13 cellular contexts compared by ENCODE assay signal in genomic region chr16:67406111-67406593, GRCh38. TPM values are rescaled to one million over a fixed set of nuclear protein-coding genes. Genes with fewer than 3 reads are reported as not detected.
DNase-seq lines count a peak whose midpoint lies in the region; ATAC-seq, FAIRE-seq and TF ChIP-seq lines count a peak whose summit lies in the region.
"Had no signal": no experiment of that assay in that cellular context is flagged by ENCODE, and none has a peak within 500 bp of the region (broad histone marks: within the 10 kb centered on the region; RNA-seq: fewer than 3 reads in every experiment).

No MANE protein-coding gene starts in this region.

- H3K27ac ChIP-seq in HUES64 (ENCODE audit: low read depth, low read length) (no peak overlapping the region), colonic mucosa (no peak overlapping the region), kidney (ENCODE audit: low read depth in 2 of 2, low read length in 2 of 2) (no peak overlapping the region), stomach smooth muscle (ENCODE audit: low read length) (peak overlapping the region; percentile 2)

- H3K27me3 ChIP-seq in HUES64 (ENCODE audit: insufficient read depth, low read length) (no peaks in the 10 kb centered on the region), colonic mucosa (no peaks in the 10 kb centered on the region), stomach smooth muscle (ENCODE audit: control insufficient read depth in 1 of 2, insufficient read depth in 2 of 2, low read length in 2 of 2) (no peaks in the 10 kb centered on the region)

- peaks cover 11% of the 10 kb centered on the region; the same call in 1 of the 2 replicates for H3K4me1 ChIP-seq in HUES64 (ENCODE audit: insufficient read depth, low read length)
- peaks cover 5% of the 10 kb centered on the region for H3K4me1 ChIP-seq in colonic mucosa
- H3K4me1 ChIP-seq in kidney (ENCODE audit: control insufficient read depth in 1 of 2, insufficient read depth in 1 of 2, low read depth in 1 of 2, low read length in 2 of 2): peaks cover 3 to 10% of the 10 kb centered on the region in 2 donors
- peaks cover 22% of the 10 kb centered on the region for H3K4me1 ChIP-seq in stomach smooth muscle (ENCODE audit: control insufficient read depth, insufficient read depth, low read length)

- DNase-seq in colonic mucosa: no peak
- DNase-seq in kidney: peak; percentile 52
- DNase-seq in nephron progenitor cell: no peak
- no peak for DNase-seq in G401 (ENCODE audit: low spot score)
- DNase-seq: CD8-positive, alpha-beta memory T cell; foreskin melanocyte; KG1 had no signal

- TF ChIP-seq CTCF in colonic mucosa (IDR thresholded peaks at IDR 0.05) (no peak), kidney (IDR thresholded peaks at IDR 0.05; ENCODE audit: borderline replicate concordance, extremely low read depth, insufficient read depth) (no peak), nephron progenitor cell (IDR thresholded peaks at IDR 0.05) (no peak)

- no peaks in the 10 kb centered on the region for H3K9me3 Mint-ChIP-seq in nephron progenitor cell
- H3K9me3 Mint-ChIP-seq: CD8-positive, alpha-beta memory T cell had no signal

- peaks cover 12% of the 10 kb centered on the region for H3K27me3 Mint-ChIP-seq in nephron progenitor cell (ENCODE audit: low read depth, poor library complexity)

- H3K9me3 ChIP-seq in HUES64 (ENCODE audit: insufficient read depth, low read depth, low read length): no peaks in the 10 kb centered on the region
- no peaks in the 10 kb centered on the region for H3K9me3 ChIP-seq in colonic mucosa
- H3K9me3 ChIP-seq in kidney (ENCODE audit: control insufficient read depth in 1 of 2, low read length in 2 of 2): no peaks in the 10 kb centered on the region
- no peaks in the 10 kb centered on the region for H3K9me3 ChIP-seq in stomach smooth muscle (ENCODE audit: control insufficient read depth in 2 of 2, low read length in 2 of 2)

- no peaks in the 10 kb centered on the region for H3K36me3 Mint-ChIP-seq in nephron progenitor cell (ENCODE audit: low read depth)
- H3K36me3 Mint-ChIP-seq: CD8-positive, alpha-beta memory T cell had no signal

- intact Hi-C loops in colonic mucosa (cut with DNase I): no loop called here
- intact Hi-C loops in kidney (cut with DNase I): no loop called here

- WGBS in HUES64: 84% methylated on average over 15 of the region's 15 CpGs

- no peak for FAIRE-seq in kidney (lab: Jason Lieb, UNC)
- FAIRE-seq: bronchial epithelial cell, TTC549 had no signal

- H3K4me3 Mint-ChIP-seq in nephron progenitor cell: no peak overlapping the region
- H3K4me3 Mint-ChIP-seq: CD8-positive, alpha-beta memory T cell had no signal

- no peak for ATAC-seq in GM18861 (IDR thresholded peaks at IDR 0.05; ENCODE audit: unreplicated experiment)
- no peak for ATAC-seq in HG02763 (IDR thresholded peaks at IDR 0.05; ENCODE audit: unreplicated experiment)

- in situ Hi-C loops in G401 (cut with HindIII; ENCODE audit: low sequenced_read_pairs): no loop called here

- H3K4me1 Mint-ChIP-seq in nephron progenitor cell: peaks cover 22% of the 10 kb centered on the region
- H3K4me1 Mint-ChIP-seq: CD8-positive, alpha-beta memory T cell had no signal

- no peak overlapping the region for H3K4me3 ChIP-seq in HUES64 (ENCODE audit: low read length)
- H3K4me3 ChIP-seq in colonic mucosa: no peak overlapping the region
- H3K4me3 ChIP-seq in kidney (ENCODE audit: low read length in 2 of 2): no peak overlapping the region
- H3K4me3 ChIP-seq in stomach smooth muscle (ENCODE audit: low read length in 2 of 2): no peak overlapping the region

- H3K27ac Mint-ChIP-seq in nephron progenitor cell: no peak overlapping the region

- no peaks in the 10 kb centered on the region for H3K36me3 ChIP-seq in HUES64 (ENCODE audit: insufficient read depth, low read length)
- H3K36me3 ChIP-seq in colonic mucosa: no peaks in the 10 kb centered on the region
- no peaks in the 10 kb centered on the region for H3K36me3 ChIP-seq in kidney (ENCODE audit: control insufficient read depth in 1 of 2, insufficient read depth in 2 of 2, low read length in 2 of 2)
- peaks cover 0 to 3% of the 10 kb centered on the region in 2 donors for H3K36me3 ChIP-seq in stomach smooth muscle (ENCODE audit: control insufficient read depth in 2 of 2, insufficient read depth in 2 of 2, low read length in 2 of 2)

- peak overlapping the region; percentile 1; the same call in 1 of the 2 replicates for H3K9ac ChIP-seq in HUES64 (ENCODE audit: low read depth, low read length)
- H3K9ac ChIP-seq in colonic mucosa (ENCODE audit: low read depth in 2 of 2, low read length in 2 of 2): peak overlapping the region; percentile 4 to 52
- H3K9ac ChIP-seq in kidney (ENCODE audit: low read length in 2 of 2): peak overlapping the region in 1 of 2 donors; percentile 12
- peak overlapping the region in 1 of 2 donors; percentile 36 for H3K9ac ChIP-seq in stomach smooth muscle (ENCODE audit: low read length in 2 of 2)

RNA-seq across cellular contexts. Expression of gene ZDHHC1, which starts 10.1 kb away (rescaled TPM):
- polyA plus RNA-seq in HUES64 (2013, experiment 1 of 2): 1.4 TPM
- polyA plus RNA-seq in HUES64 (2013, experiment 2 of 2): 3.0 TPM
- total RNA-seq in colonic mucosa: 1 to 10 TPM; 7.9 to 8.7 TPM
- total RNA-seq in kidney: 23.6 TPM
- 14.6 TPM for polyA plus RNA-seq in kidney (ENCODE audit: insufficient read depth, low read depth, low replicate concordance)
- total RNA-seq in G401 (2014; rRNA removed; shearing (Covaris generic)): 5.8 and 7.0 TPM in 2 replicates

RNA-seq across cellular contexts. Expression of gene TPPP3, which starts 12.9 kb away (rescaled TPM):
- 0.80 TPM for polyA plus RNA-seq in HUES64 (2013, experiment 1 of 2)
- 1.3 TPM for polyA plus RNA-seq in HUES64 (2013, experiment 2 of 2)
- 10 to 100 TPM in 1 of 2 donors, 1 to 10 TPM in 1; 3.7 to 12.3 TPM for total RNA-seq in colonic mucosa
- total RNA-seq in kidney: 8.2 TPM
- 108 TPM for polyA plus RNA-seq in kidney (ENCODE audit: insufficient read depth, low read depth, low replicate concordance)
- total RNA-seq in G401 (2014; rRNA removed; shearing (Covaris generic)): 1.6 and 1.8 TPM in 2 replicates
- total RNA-seq: bronchial epithelial cell; CD8-positive, alpha-beta memory T cell had no signal
- polyA plus RNA-seq: CD8-positive, alpha-beta memory T cell had no signal

RNA-seq across cellular contexts. Expression of gene HSD11B2, which starts 24.8 kb away (rescaled TPM):
- polyA plus RNA-seq in HUES64 (2013, experiment 1 of 2): 17.2 TPM
- polyA plus RNA-seq in HUES64 (2013, experiment 2 of 2): 18.0 TPM
- 100 to 1,000 TPM; 348 to 378 TPM for total RNA-seq in colonic mucosa
- 139 TPM for total RNA-seq in kidney
- 1,022 TPM for polyA plus RNA-seq in kidney (ENCODE audit: insufficient read depth, low read depth, low replicate concordance)
- not detected in 2 replicates for total RNA-seq in G401 (2014; rRNA removed; shearing (Covaris generic))
- polyA plus RNA-seq: CD8-positive, alpha-beta memory T cell had no signal

Comparison
In these comparisons a context has a peak if more than half of its experiments do, and no peak if none do; other contexts are left out.
1. RNA of gene HSD11B2, which starts 24.8 kb away (total RNA-seq): 348 to 378 TPM in colonic mucosa and 139 TPM in kidney (single experiment); not detected in G401; every median in the first group is over 100 times any median in the second.